17 cellular contexts compared by ENCODE assay signal in the genomic region with DNA sequence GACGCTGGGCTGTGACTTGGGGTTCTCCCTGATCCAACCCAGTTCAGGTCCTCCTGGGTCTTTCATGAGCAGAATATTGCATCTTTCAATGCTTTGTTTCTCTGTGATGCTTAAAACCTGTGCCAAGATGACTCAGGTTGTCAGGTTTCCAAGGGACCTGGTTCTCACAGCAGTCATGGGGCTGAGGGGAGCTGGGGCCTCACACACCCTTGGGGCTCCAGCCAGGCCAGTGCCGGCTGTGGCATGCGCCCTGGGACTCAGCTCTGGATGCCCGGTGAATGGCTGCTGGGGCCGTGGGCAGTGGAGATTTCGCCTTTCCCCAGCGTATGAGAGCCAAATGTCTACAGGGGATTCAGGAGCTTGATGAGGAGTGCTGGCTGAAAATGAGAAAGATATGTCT. TPM values are rescaled to one million over a fixed set of nuclear protein-coding genes. Genes with fewer than 3 reads are reported as not detected.
"Had no signal": no experiment of that assay in that cellular context is flagged by ENCODE, and none has a peak within 500 bp of the region (broad histone marks: within the 10 kb centered on the region; RNA-seq: fewer than 3 reads in every experiment).

No MANE protein-coding gene starts in this region.

- H3K27me3 ChIP-seq: neutrophil had no signal

- H3K4me3 Mint-ChIP-seq: naive B cell had no signal

- H3K4me1 ChIP-seq: parathyroid adenoma, tibial artery had no signal

- H3K4me3 ChIP-seq: coronary artery, tibial artery had no signal

- H3K27me3 Mint-ChIP-seq: naive B cell had no signal

- H3K27ac ChIP-seq: coronary artery, neutrophil, parathyroid adenoma, tibial artery had no signal

- H3K4me1 Mint-ChIP-seq: naive B cell had no signal

- H3K79me2 ChIP-seq: parathyroid adenoma had no signal

- H3K36me3 Mint-ChIP-seq: naive B cell had no signal

- H3K36me3 ChIP-seq: neutrophil, tibial artery had no signal

- H3K9me3 ChIP-seq: neutrophil, tibial artery had no signal

- ATAC-seq: activated CD4-positive, CD25-positive, alpha-beta regulatory T cell treated with anti-CD3 and anti-CD28 coated beads, Interleukin-2, amount 50 U/mL, for 24 hours had no signal

- H3K27ac Mint-ChIP-seq: activated T-helper 2 cell treated with anti-CD3 and anti-CD28 coated beads, Interferon-gamma antibody, Interleukin-2, Interleukin-4, amounts not matched to agents 10 μg/mL and 5 μg/mL and 100 μg/mL, durations not matched to agents 14 hours and 24 hours and 36 hours; naive B cell had no signal

- H3K9me3 Mint-ChIP-seq: activated T-helper 2 cell treated with anti-CD3 and anti-CD28 coated beads, Interferon-gamma antibody, Interleukin-2, Interleukin-4, amounts not matched to agents 10 μg/mL and 5 μg/mL and 100 μg/mL, durations not matched to agents 14 hours and 24 hours and 36 hours had no signal

- H3K9ac ChIP-seq: parathyroid adenoma had no signal

- DNase-seq: activated naive CD4-positive, alpha-beta T cell treated with anti-CD3 and anti-CD28 coated beads, Interleukin-2, amount 50 U/mL, for 16 hours; activated T-cell treated with anti-CD3 and anti-CD28 coated beads for 4 hours; central memory CD4-positive, alpha-beta T cell; effector CD8-positive, alpha-beta T cell; left cardiac atrium; naive B cell; stimulated activated CD4-positive, alpha-beta T cell treated with anti-CD3 and anti-CD28 coated beads, Interleukin-1b, Interleukin-23, amount 100 ng/mL, for 48 hours; T-helper 9 cell had no signal

- H2AFZ ChIP-seq: parathyroid adenoma had no signal

RNA-seq across cellular contexts. Expression of gene EDAR, which starts 29.6 kb away (rescaled TPM):
- total RNA-seq: astrocyte, endothelial cell of umbilical vein, glomerular endothelial cell had no signal
- polyA plus RNA-seq: endothelial cell of umbilical vein had no signal
